Comparison of ENCODE assay signal across 10 cellular contexts in the genomic region with DNA sequence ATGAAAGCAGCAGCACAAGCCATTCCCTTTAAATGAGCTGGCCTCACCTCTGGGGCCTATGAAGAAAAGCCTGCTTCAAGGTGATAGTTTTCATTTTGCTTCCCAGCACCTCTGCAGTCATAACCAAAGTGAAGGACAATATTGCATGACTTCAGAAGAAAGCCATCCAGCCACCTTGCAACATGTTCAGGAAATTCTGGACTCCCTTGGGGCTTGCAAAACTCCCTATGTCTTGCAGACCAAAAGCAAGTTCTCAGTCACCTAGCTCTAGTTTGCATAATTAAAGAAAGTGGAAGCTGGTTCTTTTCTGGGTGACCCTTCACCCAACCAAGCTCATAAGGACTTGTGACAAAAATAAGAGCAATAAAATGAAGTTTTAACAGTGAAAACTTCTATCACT.
DNase-seq lines count a peak whose midpoint lies in the region; ATAC-seq, FAIRE-seq and TF ChIP-seq lines count a peak whose summit lies in the region.
"Had no signal": no experiment of that assay in that cellular context is flagged by ENCODE, and none has a peak within 500 bp of the region (broad histone marks: within the 10 kb centered on the region; RNA-seq: fewer than 3 reads in every experiment).

No MANE protein-coding gene starts in this region.

- ATAC-seq in GM19463 (IDR thresholded peaks at IDR 0.05; ENCODE audit: unreplicated experiment) (peak; percentile 91), HG03064 (IDR thresholded peaks at IDR 0.05; ENCODE audit: low read depth, unreplicated experiment) (peak; percentile 96)
- no peak for ATAC-seq in activated CD4-positive, alpha-beta T cell treated with anti-CD3 and anti-CD28 coated beads for 36 hours

- no peaks in the 10 kb centered on the region for H3K36me3 ChIP-seq in OCI-LY3 (replicated peaks; ENCODE audit: low read depth, low read length)

- H3K36me3 Mint-ChIP-seq in activated naive CD4-positive, alpha-beta T cell treated with anti-CD3 and anti-CD28 coated beads for 36 hours (ENCODE audit: low read depth) = peaks cover 2% of the 10 kb centered on the region
- H3K36me3 Mint-ChIP-seq in activated CD4-positive, alpha-beta T cell treated with anti-CD3 and anti-CD28 coated beads for 36 hours (ENCODE audit: low read depth) = peaks cover 2% of the 10 kb centered on the region
- peaks cover 12% of the 10 kb centered on the region for H3K36me3 Mint-ChIP-seq in mesothelial cell of epicardium

- H3K4me2 ChIP-seq in OCI-LY3 (ENCODE audit: low read length) = peak overlapping the region; percentile 11

- TF ChIP-seq CTCF in OCI-LY3 (IDR thresholded peaks at IDR 0.05; ENCODE audit: low read depth, low read length) (no peak), mesothelial cell of epicardium (IDR thresholded peaks at IDR 0.05; ENCODE audit: unreplicated experiment) (no peak)

- CTCF ChIA-PET in activated naive CD4-positive, alpha-beta T cell treated with anti-CD3 and anti-CD28 coated beads for 36 hours (lab: Charles Lee) = no interaction called here
- CTCF ChIA-PET in activated CD4-positive, alpha-beta T cell treated with anti-CD3 and anti-CD28 coated beads for 36 hours (lab: Charles Lee) = interaction anchor here (0.5 to 2.0 kb wide), 2 partner anchors 11 to 1416 kb away, joined by 3 to 5 read pairs; no protein-coding TSS in a partner anchor

- H3K27me3 Mint-ChIP-seq in activated naive CD4-positive, alpha-beta T cell treated with anti-CD3 and anti-CD28 coated beads for 36 hours (ENCODE audit: low read depth) = no peaks in the 10 kb centered on the region
- no peaks in the 10 kb centered on the region for H3K27me3 Mint-ChIP-seq in activated CD4-positive, alpha-beta T cell treated with anti-CD3 and anti-CD28 coated beads for 36 hours
- no peaks in the 10 kb centered on the region for H3K27me3 Mint-ChIP-seq in mesothelial cell of epicardium (ENCODE audit: low read depth)
- H3K27me3 Mint-ChIP-seq: CD4-positive, CD25-positive, alpha-beta regulatory T cell had no signal

- POLR2A ChIA-PET in activated CD4-positive, alpha-beta T cell treated with anti-CD3 and anti-CD28 coated beads for 36 hours (lab: Charles Lee) = no interaction called here

- no peaks in the 10 kb centered on the region for H3K9me3 ChIP-seq in OCI-LY3 (ENCODE audit: insufficient read depth, low read length)

- no peaks in the 10 kb centered on the region for H3K27me3 ChIP-seq in OCI-LY3 (ENCODE audit: low read depth, low read length)

- H3K9me3 Mint-ChIP-seq in activated naive CD4-positive, alpha-beta T cell treated with anti-CD3 and anti-CD28 coated beads for 36 hours = peaks cover 7% of the 10 kb centered on the region
- peaks cover 10% of the 10 kb centered on the region for H3K9me3 Mint-ChIP-seq in activated CD4-positive, alpha-beta T cell treated with anti-CD3 and anti-CD28 coated beads for 36 hours (ENCODE audit: low read depth)
- H3K9me3 Mint-ChIP-seq in mesothelial cell of epicardium = peaks cover 31% of the 10 kb centered on the region

- peaks cover 12% of the 10 kb centered on the region for H3K4me1 ChIP-seq in OCI-LY3 (ENCODE audit: low read length)

- intact Hi-C loops in activated naive CD4-positive, alpha-beta T cell treated with anti-CD3 and anti-CD28 coated beads for 36 hours (cut with micrococcal nuclease) = no loop called here
- intact Hi-C loops in activated CD4-positive, alpha-beta T cell treated with anti-CD3 and anti-CD28 coated beads for 36 hours (cut with DNase I, micrococcal nuclease) = no loop called here

- no peaks in the 10 kb centered on the region for H3K4me1 Mint-ChIP-seq in activated naive CD4-positive, alpha-beta T cell treated with anti-CD3 and anti-CD28 coated beads for 36 hours (ENCODE audit: low read depth)
- H3K4me1 Mint-ChIP-seq in activated CD4-positive, alpha-beta T cell treated with anti-CD3 and anti-CD28 coated beads for 36 hours = no peaks in the 10 kb centered on the region
- no peaks in the 10 kb centered on the region for H3K4me1 Mint-ChIP-seq in mesothelial cell of epicardium

- H3K9ac ChIP-seq in OCI-LY3 (ENCODE audit: low read length) = no peak overlapping the region

- no peak for FAIRE-seq in GM12891 (lab: Jason Lieb, UNC)

- no peaks in the 10 kb centered on the region for H3K79me2 ChIP-seq in OCI-LY3 (ENCODE audit: low read length)

- H3K4me3 ChIP-seq in OCI-LY3 (ENCODE audit: low read length) = no peak overlapping the region

- H3K4me3 Mint-ChIP-seq in activated naive CD4-positive, alpha-beta T cell treated with anti-CD3 and anti-CD28 coated beads for 36 hours = no peak overlapping the region
- no peak overlapping the region for H3K4me3 Mint-ChIP-seq in activated CD4-positive, alpha-beta T cell treated with anti-CD3 and anti-CD28 coated beads for 36 hours
- H3K4me3 Mint-ChIP-seq in mesothelial cell of epicardium = no peak overlapping the region
- H3K4me3 Mint-ChIP-seq: CD4-positive, CD25-positive, alpha-beta regulatory T cell had no signal

- TF ChIP-seq POLR2A in GM12891 (IDR thresholded peaks at IDR 0.05; ENCODE audit: low read depth, low read length) = no peak

- no peak overlapping the region for H2AFZ ChIP-seq in OCI-LY3 (ENCODE audit: low read depth, low read length)

- H4K20me1 ChIP-seq in OCI-LY3 (ENCODE audit: insufficient read depth, low read length) = no peaks in the 10 kb centered on the region

- DNase-seq in GM12891 (ENCODE audit: insufficient read length, low spot score) = no peak
- no peak for DNase-seq in NCI-H1436 treated with DMSO at 0.1 percent for 48 hours (lab: John Stamatoyannopoulos, UW)
- no peak for DNase-seq in activated naive CD4-positive, alpha-beta T cell treated with anti-CD3 and anti-CD28 coated beads for 36 hours
- DNase-seq in activated CD4-positive, alpha-beta T cell treated with anti-CD3 and anti-CD28 coated beads for 36 hours = no peak
- DNase-seq in mesothelial cell of epicardium (ENCODE audit: low spot score in 2 of 2, unreplicated experiment in 2 of 2) = no peak
- DNase-seq: CD4-positive, CD25-positive, alpha-beta regulatory T cell; NCI-H187 had no signal

- H3K27ac ChIP-seq in OCI-LY3 (ENCODE audit: low read length) = no peak overlapping the region

- H3K27ac Mint-ChIP-seq in activated naive CD4-positive, alpha-beta T cell treated with anti-CD3 and anti-CD28 coated beads for 36 hours = no peak overlapping the region
- no peak overlapping the region for H3K27ac Mint-ChIP-seq in activated CD4-positive, alpha-beta T cell treated with anti-CD3 and anti-CD28 coated beads for 36 hours
- H3K27ac Mint-ChIP-seq in mesothelial cell of epicardium = no peak overlapping the region
- H3K27ac Mint-ChIP-seq: CD4-positive, CD25-positive, alpha-beta regulatory T cell had no signal

TF ChIP-seq in GM12891, 5 proteins besides CTCF, POLR2A, EP300 and RAD21:
- TF ChIP-seq POU2F2 (IDR thresholded peaks at IDR 0.05; ENCODE audit: low read depth, low read length) (0 out of 2 replicates have a peak, but pooled peaks have one; percentile 36), PAX5 (IDR thresholded peaks at IDR 0.05; ENCODE audit: insufficient read depth, low read length, severe bottlenecking) (no peak), TAF1 (IDR thresholded peaks at IDR 0.05; ENCODE audit: low read depth, low read length) (no peak)
